In the genomic region with DNA sequence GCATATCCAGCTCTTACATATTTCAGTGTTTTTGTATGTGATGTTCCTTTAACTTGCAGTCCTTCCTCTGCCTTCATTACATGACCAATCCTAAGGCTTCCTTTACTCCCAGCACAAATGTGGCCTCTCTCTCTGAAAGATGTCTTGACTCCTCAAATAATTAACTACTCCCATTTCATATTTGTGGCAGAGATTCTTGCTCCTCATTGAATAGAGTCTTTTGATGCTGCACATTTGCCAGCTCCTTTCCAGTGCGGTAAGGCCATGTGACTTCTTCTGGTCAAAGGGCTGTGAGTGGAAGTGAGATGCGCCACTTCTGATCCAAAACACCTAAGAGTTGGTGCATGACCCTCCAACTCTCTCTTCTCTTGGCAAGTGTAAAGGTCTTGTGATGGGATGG, we compare ENCODE assay signal across 22 cellular contexts. TPM values are rescaled to one million over a fixed set of nuclear protein-coding genes. Genes with fewer than 3 reads are reported as not detected.
DNase-seq lines count a peak whose midpoint lies in the region; ATAC-seq and TF ChIP-seq lines count a peak whose summit lies in the region.
"Had no signal": no experiment of that assay in that cellular context is flagged by ENCODE, and none has a peak within 500 bp of the region (broad histone marks: within the 10 kb centered on the region; RNA-seq: fewer than 3 reads in every experiment).

No MANE protein-coding gene starts in this region.

- ATAC-seq in heart right ventricle (no peak), Right ventricle myocardium superior (ENCODE audit: poor library complexity) (no peak), body of pancreas (no peak)
- ATAC-seq: HepG2, K562, SK-N-SH treated with all-trans-retinoic acid at 6 μM for 48 hours had no signal

- H3K27ac ChIP-seq in heart right ventricle (peak overlapping the region in 7 of 10 donors; percentile 41 to 83 (median 70)), fibroblast of lung (ENCODE audit: insufficient read depth, low read length) (no peak overlapping the region), body of pancreas (no peak overlapping the region)
- H3K27ac ChIP-seq: C4-2B had no signal

- no peak overlapping the region for H3K9ac ChIP-seq in fibroblast of lung (ENCODE audit: insufficient read depth, low read length)

- intact Hi-C loops in heart right ventricle (cut with DNase I), result no loop called here
- intact Hi-C loops in Right ventricle myocardium superior (cut with DNase I), result no loop called here
- intact Hi-C loops in body of pancreas (cut with DNase I), result no loop called here

- H3K79me2 ChIP-seq in fibroblast of lung (ENCODE audit: control insufficient read depth, insufficient read depth, low read length), result no peaks in the 10 kb centered on the region

- H3K36me3 ChIP-seq in heart right ventricle (no peaks in the 10 kb centered on the region), fibroblast of lung (ENCODE audit: control insufficient read depth, insufficient read depth, low read length) (no peaks in the 10 kb centered on the region), body of pancreas (replicated peaks in 1 of 2; ENCODE audit: insufficient read depth in 1 of 2, low read depth in 2 of 2) (no peaks in the 10 kb centered on the region)

- no peaks in the 10 kb centered on the region for H3K9me3 ChIP-seq in heart right ventricle
- H3K9me3 ChIP-seq in fibroblast of lung (ENCODE audit: control insufficient read depth, insufficient read depth, low read depth, low read length), result no peaks in the 10 kb centered on the region
- H3K9me3 ChIP-seq in body of pancreas, result no peaks in the 10 kb centered on the region

- no peaks in the 10 kb centered on the region for H3K27me3 ChIP-seq in heart right ventricle
- no peaks in the 10 kb centered on the region for H3K27me3 ChIP-seq in fibroblast of lung (ENCODE audit: control insufficient read depth, insufficient read depth, low read length)
- H3K27me3 ChIP-seq in body of pancreas, result no peaks in the 10 kb centered on the region

- H3K4me3 ChIP-seq in heart right ventricle (no peak overlapping the region), fibroblast of lung (replicated peaks in 1 of 4; ENCODE audit: control extremely low read depth in 1 of 4, insufficient read depth in 1 of 4, low read depth in 3 of 4, low read length in 4 of 4) (no peak overlapping the region), body of pancreas (no peak overlapping the region)
- H3K4me3 ChIP-seq: K562 had no signal

- H3K4me2 ChIP-seq in fibroblast of lung (ENCODE audit: extremely low read depth, insufficient read depth, low read length), result no peak overlapping the region

- DNase-seq in heart right ventricle (no peak), Right ventricle myocardium superior (no peak), fibroblast of lung (ENCODE audit: low read depth in 2 of 2) (no peak), mucosa of gallbladder (ENCODE audit: low spot score) (peak; percentile 23), NCI-H526 (lab: John Stamatoyannopoulos, UW) (no peak), body of pancreas (no peak), hippocampal formation (lab: John Stamatoyannopoulos, UW) (no peak)
- DNase-seq: 8988T; CD8-positive, alpha-beta memory T cell; GDM1; H7; HFFc6; NCI-H1092 treated with DMSO at 0.1 percent for 48 hours; NCI-H1436 treated with DMSO at 0.1 percent for 48 hours; NCI-H2029; NCI-H2227 treated with DMSO at 0.1 percent for 48 hours; NCI-H510A; NCI-H748 treated with DMSO at 0.1 percent for 48 hours had no signal

- H3K4me1 ChIP-seq in heart right ventricle (peaks cover 0 to 40% (median 17%) of the 10 kb centered on the region in 9 donors), fibroblast of lung (ENCODE audit: control insufficient read depth, extremely low read depth, insufficient read depth, low read length) (peaks cover 3% of the 10 kb centered on the region), body of pancreas (peaks cover 9% of the 10 kb centered on the region)

- no peak for TF ChIP-seq CTCF in heart right ventricle (IDR thresholded peaks at IDR 0.05)
- TF ChIP-seq CTCF in fibroblast of lung (conservative IDR thresholded peaks at IDR 0.05 in 1 of 2, IDR thresholded peaks at IDR 0.05 in 1 of 2; ENCODE audit: low read depth in 1 of 2, low read length in 2 of 2), result no peak
- TF ChIP-seq CTCF in body of pancreas (IDR thresholded peaks at IDR 0.05), result no peak

- 95 to 99% methylated on average over 2 of the region's 2 CpGs for WGBS in heart right ventricle, 2 donors
- 88 to 96% methylated on average over 2 of the region's 2 CpGs for WGBS in body of pancreas, 2 donors

- TF ChIP-seq POLR2A in body of pancreas (IDR thresholded peaks at IDR 0.05), result no peak

- no peaks in the 10 kb centered on the region for H4K20me1 ChIP-seq in fibroblast of lung (ENCODE audit: control insufficient read depth, extremely low read depth, insufficient read depth, low read length)

- H2AFZ ChIP-seq in fibroblast of lung (ENCODE audit: low read length), result peak overlapping the region; percentile 46

RNA-seq across cellular contexts. Expression of a gene that starts 19.1 kb away (rescaled TPM):
- total RNA-seq in heart right ventricle (100 to 1,000 TPM; 100 to 160 (median 116) TPM), Right ventricle myocardium superior (87.5 TPM), fibroblast of lung (408 and 477 TPM in 2 replicates), mucosa of gallbladder (140 TPM), body of pancreas (10 to 100 TPM; 60.7 to 96.6 TPM)
- polyA plus RNA-seq in heart right ventricle (10 to 100 TPM; 22.1 to 60.1 TPM), fibroblast of lung (270 and 604 TPM in 2 replicates)
- 171 and 508 TPM in 2 replicates for polyA plus RNA-seq in fibroblast of lung (2012)
- 458 and 626 TPM in 2 replicates for polyA minus RNA-seq in fibroblast of lung (ENCODE audit: low replicate concordance)
- polyA plus RNA-seq: CD8-positive, alpha-beta memory T cell had no signal

RNA-seq across cellular contexts. Expression of a gene that starts 51.2 kb away (rescaled TPM):
- total RNA-seq in heart right ventricle, result not detected
- polyA plus RNA-seq in heart right ventricle, result under 1 TPM in 1 of 2 donors, not detected in 1; 0.09 TPM
- not detected for total RNA-seq in Right ventricle myocardium superior
- total RNA-seq in fibroblast of lung, result 0.26 TPM in 1 of 2 replicates, not detected in the other
- not detected in 2 replicates for polyA plus RNA-seq in fibroblast of lung
- not detected in 2 replicates for polyA plus RNA-seq in fibroblast of lung (2012)
- polyA minus RNA-seq in fibroblast of lung (ENCODE audit: low replicate concordance), result not detected in 2 replicates
- not detected for total RNA-seq in mucosa of gallbladder
- total RNA-seq in body of pancreas, result not detected
- total RNA-seq: CD8-positive, alpha-beta memory T cell; H7; HepG2; HFFc6; K562 had no signal
- polyA plus RNA-seq: CD8-positive, alpha-beta memory T cell; HepG2; K562 had no signal

Comparison
In these comparisons a context has a peak if more than half of its experiments do, and no peak if none do; other contexts are left out.
1. H3K27ac ChIP-seq: peak in heart right ventricle (7 of 10); none in fibroblast of lung (single experiment) and body of pancreas (0 of 4).